Comparison of ENCODE assay signal across 8 cellular contexts in the genomic region with DNA sequence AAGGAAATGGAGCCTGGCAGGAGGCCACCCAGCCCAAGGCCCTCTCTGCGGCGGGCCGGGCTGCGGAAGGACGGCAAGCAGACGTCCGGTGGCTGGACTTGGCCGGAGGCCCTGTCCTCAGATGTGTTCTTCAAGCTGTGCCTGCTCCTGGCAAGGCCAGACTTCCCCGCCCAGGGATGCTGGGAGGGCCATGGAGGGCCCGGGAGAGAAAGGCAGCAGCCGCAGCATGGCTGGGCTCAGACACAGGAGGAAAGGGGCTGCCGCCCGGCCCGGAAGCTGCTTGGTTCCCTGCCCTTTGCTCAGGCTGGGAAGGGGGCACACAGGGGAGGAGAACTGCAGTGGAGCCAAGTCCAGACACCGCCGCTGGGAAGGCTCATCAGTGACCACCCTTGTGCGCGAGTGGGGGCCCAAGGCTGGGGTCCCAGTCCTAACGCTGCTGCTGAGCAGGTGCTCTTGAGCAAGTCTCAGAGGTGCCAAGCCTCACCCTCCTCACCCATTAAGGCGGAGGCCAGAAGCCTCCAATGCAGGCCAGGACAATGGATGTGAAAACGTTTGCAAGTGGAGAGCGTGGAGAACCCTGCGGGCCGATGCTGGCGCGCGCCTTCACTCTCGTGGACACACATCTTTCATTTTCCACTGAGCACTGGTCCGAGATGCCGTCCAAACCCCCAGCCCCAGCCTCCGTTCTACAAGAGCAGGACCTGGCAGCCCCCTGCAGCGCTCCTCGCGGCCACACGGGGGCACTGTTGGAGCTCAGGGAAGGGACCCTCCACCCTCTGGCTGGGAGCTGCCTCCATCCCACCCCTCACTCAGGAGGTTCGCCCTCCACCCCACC. TPM values are rescaled to one million over a fixed set of nuclear protein-coding genes. Genes with fewer than 3 reads are reported as not detected.
DNase-seq lines count a peak whose midpoint lies in the region; ATAC-seq and TF ChIP-seq lines count a peak whose summit lies in the region.

No MANE protein-coding gene starts in this region.

- H3K4me1 Mint-ChIP-seq in CD14-positive monocyte, result no peaks in the 10 kb centered on the region
- H3K4me1 Mint-ChIP-seq in T-cell, result peaks cover 0 to 3% (median 0%) of the 10 kb centered on the region in 3 donors

- H3K9me3 Mint-ChIP-seq in CD14-positive monocyte (no peaks in the 10 kb centered on the region), T-cell (no peaks in the 10 kb centered on the region)

- POLR2A ChIA-PET in T-cell (lab: Charles Lee), result no interaction called here

- H3K4me3 Mint-ChIP-seq in CD14-positive monocyte (no peak overlapping the region), T-cell (no peak overlapping the region)

- peaks cover 17 to 36% (median 18%) of the 10 kb centered on the region in 3 donors for H3K27me3 Mint-ChIP-seq in CD14-positive monocyte (ENCODE audit: low read depth in 3 of 3)
- peaks cover 5 to 34% of the 10 kb centered on the region in 2 donors for H3K27me3 Mint-ChIP-seq in T-cell

- H3K36me3 Mint-ChIP-seq in CD14-positive monocyte, result no peaks in the 10 kb centered on the region
- no peaks in the 10 kb centered on the region for H3K36me3 Mint-ChIP-seq in T-cell

- intact Hi-C loops in CD14-positive monocyte (cut with micrococcal nuclease), result no loop called here

- CTCF ChIA-PET in T-cell (lab: Charles Lee), result interaction anchor here (0.6 to 1.2 kb wide), 2 partner anchors 147 to 400 kb away, joined by 3 to 6 read pairs; no protein-coding TSS in a partner anchor

- TF ChIP-seq CTCF in CD14-positive monocyte (IDR thresholded peaks at IDR 0.05) (peak; percentile 93), HFF-Myc (IDR thresholded peaks at IDR 0.05; ENCODE audit: low read depth, low read length, missing control alignments) (peak; percentile 92), astrocyte of the cerebellum (IDR thresholded peaks at IDR 0.05; ENCODE audit: low read depth, low read length, missing control alignments) (peak; percentile 95)

- no peak overlapping the region for H3K4me3 ChIP-seq in HFF-Myc (replicated peaks; ENCODE audit: low read depth, low read length)
- H3K4me3 ChIP-seq in astrocyte of the cerebellum (ENCODE audit: low read depth, low read length), result no peak overlapping the region

- peak; percentile 62 to 76 (median 72) for ATAC-seq in T-cell (replicated peaks in 1 of 4)
- no peak for ATAC-seq in GM21423 (IDR thresholded peaks at IDR 0.05; ENCODE audit: unreplicated experiment)

- in situ Hi-C loops in astrocyte of the cerebellum (cut with HindIII; ENCODE audit: low sequenced_read_pairs), result no loop called here

- DNase-seq in CD14-positive monocyte (ENCODE audit: low spot score), result peak; percentile 48
- no peak for DNase-seq in HFF-Myc (ENCODE audit: extremely low read depth, low read depth)
- peak in 33 of 34 experiments; percentile 10 to 74 (median 48) for DNase-seq in T-cell
- DNase-seq in astrocyte of the cerebellum (ENCODE audit: low read depth), result peak; percentile 63
- DNase-seq in iPS DF 4.7 (ENCODE audit: extremely low read depth, low spot score), result peak; percentile 49
- peak; percentile 28 to 57 for DNase-seq in stimulated activated CD4-positive, alpha-beta T cell treated with anti-CD3 and anti-CD28 coated beads, Interleukin-15, amount 100 ng/mL, for 48 hours (ENCODE audit: low read depth in 2 of 2)
- no peak for DNase-seq in RPMI8226

- no peak overlapping the region for H3K27ac Mint-ChIP-seq in CD14-positive monocyte
- H3K27ac Mint-ChIP-seq in T-cell, result no peak overlapping the region

RNA-seq across cellular contexts. Expression of a gene that starts 7.9 kb away (rescaled TPM):
- not detected for polyA plus RNA-seq in CD14-positive monocyte
- total RNA-seq in T-cell, result not detected

RNA-seq across cellular contexts. Expression of a gene that starts 18.1 kb away (rescaled TPM):
- not detected for polyA plus RNA-seq in CD14-positive monocyte
- not detected for total RNA-seq in T-cell

RNA-seq across cellular contexts. Expression of a gene that starts 45.4 kb away (rescaled TPM):
- polyA plus RNA-seq in CD14-positive monocyte, result not detected
- under 1 TPM in 3 of 5 donors, not detected in 2; 0.41 to 0.88 (median 0.76) TPM for total RNA-seq in T-cell

Comparison
In these comparisons a context has a peak if more than half of its experiments do, and no peak if none do; other contexts are left out.
1. DNase-seq: peak in CD14-positive monocyte (single experiment), T-cell (33 of 34), astrocyte of the cerebellum (single experiment), iPS DF 4.7 (single experiment) and stimulated activated CD4-positive, alpha-beta T cell treated with anti-CD3 and anti-CD28 coated beads, Interleukin-15, amount 100 ng/mL, for 48 hours (2 of 2); none in HFF-Myc (single experiment) and RPMI8226 (single experiment).
2. Peak in every context shown above with its lines, with median percentiles within 50 percentile points of each other: CTCF ChIP-seq.